11 cellular contexts compared by ENCODE assay signal in genomic region chr2:60569680-60570111, GRCh38. TPM values are rescaled to one million over a fixed set of nuclear protein-coding genes. Genes with fewer than 3 reads are reported as not detected.
DNase-seq lines count a peak whose midpoint lies in the region; ATAC-seq, FAIRE-seq and TF ChIP-seq lines count a peak whose summit lies in the region.
"Had no signal": no experiment of that assay in that cellular context is flagged by ENCODE, and none has a peak within 500 bp of the region (broad histone marks: within the 10 kb centered on the region; RNA-seq: fewer than 3 reads in every experiment).

No MANE protein-coding gene starts in this region.

- peak overlapping the region; percentile 83 for H3K4me2 ChIP-seq in keratinocyte (ENCODE audit: control insufficient read depth, extremely low read depth, insufficient read depth, low read depth, low read length)

- TF ChIP-seq POLR2A in lower leg skin (IDR thresholded peaks at IDR 0.05), result no peak

- H3K9me1 ChIP-seq in keratinocyte (ENCODE audit: control insufficient read depth, extremely low read depth, insufficient read depth, low read length), result no peaks in the 10 kb centered on the region

- intact Hi-C loops in left ventricle myocardium inferior (cut with micrococcal nuclease) (no loop called here), cardiac septum (cut with DNase I) (no loop called here), lower leg skin (cut with DNase I; ENCODE audit: low total_unique reads) (no loop called here)

- H3K36me3 ChIP-seq in left ventricle myocardium inferior (no peaks in the 10 kb centered on the region), adipocyte (ENCODE audit: control insufficient read depth, insufficient read depth, low read length, severe bottlenecking) (no peaks in the 10 kb centered on the region), keratinocyte (ENCODE audit: control insufficient read depth in 2 of 2, extremely low read depth in 1 of 2, insufficient read depth in 2 of 2, low read length in 2 of 2) (no peaks in the 10 kb centered on the region)
- H3K36me3 ChIP-seq: adrenal gland had no signal

- FAIRE-seq in keratinocyte (lab: Jason Lieb, UNC), result no peak
- FAIRE-seq: K562 had no signal

- H3K79me2 ChIP-seq in keratinocyte (ENCODE audit: control insufficient read depth, insufficient read depth, low read length), result no peaks in the 10 kb centered on the region

- ATAC-seq in activated CD4-positive, CD25-positive, alpha-beta regulatory T cell treated with anti-CD3 and anti-CD28 coated beads, Interleukin-2, amount 50 U/mL, for 24 hours, result no peak
- ATAC-seq in GM19351 (IDR thresholded peaks at IDR 0.05; ENCODE audit: unreplicated experiment), result no peak
- ATAC-seq: K562 had no signal

- no peaks in the 10 kb centered on the region for H3K9me3 Mint-ChIP-seq in HFFc6
- H3K9me3 Mint-ChIP-seq: CD4-positive, alpha-beta T cell had no signal

- H3K27me3 ChIP-seq in left ventricle myocardium inferior (ENCODE audit: low read depth) (peaks cover 98% of the 10 kb centered on the region), adipocyte (replicated peaks; ENCODE audit: control insufficient read depth, insufficient read depth, low read length) (peaks cover 85% of the 10 kb centered on the region), keratinocyte (ENCODE audit: control insufficient read depth, extremely low read depth, insufficient read depth, low read length) (peaks cover 24% of the 10 kb centered on the region)

- H3K4me3 Mint-ChIP-seq in HFFc6, result no peak overlapping the region
- H3K4me3 Mint-ChIP-seq: CD4-positive, alpha-beta T cell had no signal

- H3K36me3 Mint-ChIP-seq in HFFc6 (ENCODE audit: low read depth), result no peaks in the 10 kb centered on the region

- no peak overlapping the region for H3K27ac ChIP-seq in left ventricle myocardium inferior (replicated peaks)
- H3K27ac ChIP-seq in keratinocyte (ENCODE audit: control insufficient read depth, insufficient read depth, low read length), result no peak overlapping the region
- H3K27ac ChIP-seq: adrenal gland had no signal

- H3K4me1 Mint-ChIP-seq in HFFc6 (ENCODE audit: low read depth), result no peaks in the 10 kb centered on the region

- 2 to 8% methylated on average over 13 of the region's 13 CpGs for WGBS in lower leg skin, 2 donors

- H3K9ac ChIP-seq in adipocyte (ENCODE audit: low read length), result no peak overlapping the region
- H3K9ac ChIP-seq in keratinocyte (ENCODE audit: control insufficient read depth, extremely low read depth, insufficient read depth, low read length), result peak overlapping the region; percentile 35

- H4K20me1 ChIP-seq in keratinocyte (ENCODE audit: control insufficient read depth, extremely low read depth, insufficient read depth, low read length), result no peaks in the 10 kb centered on the region

- H3K4me3 ChIP-seq in left ventricle myocardium inferior, result peak overlapping the region; percentile 38
- H3K4me3 ChIP-seq in adipocyte (ENCODE audit: low read length), result peak overlapping the region; percentile 43
- peak overlapping the region; percentile 19 to 71 (median 62) for H3K4me3 ChIP-seq in keratinocyte (ENCODE audit: control insufficient read depth in 2 of 3, extremely low read depth in 1 of 3, insufficient read depth in 2 of 3, low read depth in 1 of 3, low read length in 3 of 3)
- H3K4me3 ChIP-seq in lower leg skin (ENCODE audit: low read depth, poor library complexity, severe bottlenecking), result no peak overlapping the region
- H3K4me3 ChIP-seq: K562 had no signal

- H3K4me1 ChIP-seq in left ventricle myocardium inferior (peaks cover 12% of the 10 kb centered on the region), adipocyte (ENCODE audit: control insufficient read depth, insufficient read depth, low read length) (peaks cover 4% of the 10 kb centered on the region), keratinocyte (ENCODE audit: control insufficient read depth, extremely low read depth, insufficient read depth, low read length) (peaks cover 14% of the 10 kb centered on the region)
- H3K4me1 ChIP-seq: adrenal gland had no signal

- TF ChIP-seq CTCF in left ventricle myocardium inferior (IDR thresholded peaks at IDR 0.05; ENCODE audit: borderline replicate concordance) (no peak), keratinocyte (optimal IDR thresholded peaks at IDR 0.05 in 1 of 3, IDR thresholded peaks at IDR 0.05 in 1 of 3, conservative IDR thresholded peaks at IDR 0.05 in 1 of 3; ENCODE audit: extremely low read depth in 1 of 3, insufficient read depth in 2 of 3, low read length in 3 of 3) (no peak), HFFc6 (IDR thresholded peaks at IDR 0.05) (no peak), lower leg skin (IDR thresholded peaks at IDR 0.05) (no peak)

- peak overlapping the region; percentile 46 for H2AFZ ChIP-seq in keratinocyte (ENCODE audit: control insufficient read depth, low read length)

- peaks cover 24% of the 10 kb centered on the region for H3K27me3 Mint-ChIP-seq in HFFc6 (ENCODE audit: insufficient read depth)

- no peaks in the 10 kb centered on the region for H3K9me3 ChIP-seq in left ventricle myocardium inferior (replicated peaks)
- H3K9me3 ChIP-seq in adipocyte (ENCODE audit: control insufficient read depth, low read length), result no peaks in the 10 kb centered on the region
- no peaks in the 10 kb centered on the region for H3K9me3 ChIP-seq in keratinocyte (ENCODE audit: control insufficient read depth, low read depth, low read length)
- H3K9me3 ChIP-seq: adrenal gland had no signal

- no peak for DNase-seq in left ventricle myocardium inferior
- DNase-seq in cardiac septum (ENCODE audit: low spot score), result no peak
- DNase-seq in adipocyte (ENCODE audit: low read depth), result peak; percentile 17
- DNase-seq in keratinocyte (ENCODE audit: low read depth, low spot score), result no peak
- DNase-seq in HFFc6, result no peak
- DNase-seq in lower leg skin (ENCODE audit: low spot score in 2 of 2), result no peak
- DNase-seq: adrenal gland; CD4-positive, alpha-beta T cell had no signal

- no peak overlapping the region for H3K27ac Mint-ChIP-seq in HFFc6
- H3K27ac Mint-ChIP-seq: CD4-positive, alpha-beta T cell had no signal

- dilution Hi-C loops in keratinocyte (cut with MboI; ENCODE audit: extremely low pct_ligation_motif_present, low sequenced_read_pairs), result no loop called here

RNA-seq across cellular contexts. Expression of gene BCL11A, which starts 16.2 kb away (rescaled TPM):
- 27.1 TPM for total RNA-seq in left ventricle myocardium inferior
- total RNA-seq in cardiac septum, result 16.9 TPM
- 3.8 to 5.3 TPM (median 5.0 TPM) in 3 replicates for polyA plus RNA-seq in keratinocyte
- 6.4 TPM for polyA plus RNA-seq in keratinocyte (2011; ENCODE audit: low read depth)
- polyA plus RNA-seq in keratinocyte (2011; cell fraction: cytosol; rRNA removed), result 2.9 and 3.7 TPM in 2 replicates
- polyA plus RNA-seq in keratinocyte (2011; cell fraction: nucleus; rRNA removed), result 10.2 and 12.2 TPM in 2 replicates
- 4.8 and 12.4 TPM in 2 replicates for polyA plus RNA-seq in keratinocyte (2012; ENCODE audit: low replicate concordance)
- 9.7 to 17.6 TPM (median 12.8 TPM) in 3 replicates for polyA minus RNA-seq in keratinocyte
- 4.2 TPM for polyA minus RNA-seq in keratinocyte (2011; cell fraction: cytosol; rRNA and poly(A)+ RNA removed)
- 10.6 and 20.9 TPM in 2 replicates for polyA minus RNA-seq in keratinocyte (2011; cell fraction: nucleus; rRNA and poly(A)+ RNA removed)
- total RNA-seq in HFFc6 (2021; fragmentation: NEBNext Ultra II Directional; extraction: Animal tissue kit (Norgen Biotek cat#: 25700)), result 1 to 10 TPM; 1.1 to 3.0 (median 1.9) TPM
- total RNA-seq in lower leg skin, result 10 to 100 TPM; 62.8 to 94.4 (median 71.5) TPM
- polyA plus RNA-seq: K562 had no signal
